1 cellular context compared by ENCODE assay signal in the genomic region with DNA sequence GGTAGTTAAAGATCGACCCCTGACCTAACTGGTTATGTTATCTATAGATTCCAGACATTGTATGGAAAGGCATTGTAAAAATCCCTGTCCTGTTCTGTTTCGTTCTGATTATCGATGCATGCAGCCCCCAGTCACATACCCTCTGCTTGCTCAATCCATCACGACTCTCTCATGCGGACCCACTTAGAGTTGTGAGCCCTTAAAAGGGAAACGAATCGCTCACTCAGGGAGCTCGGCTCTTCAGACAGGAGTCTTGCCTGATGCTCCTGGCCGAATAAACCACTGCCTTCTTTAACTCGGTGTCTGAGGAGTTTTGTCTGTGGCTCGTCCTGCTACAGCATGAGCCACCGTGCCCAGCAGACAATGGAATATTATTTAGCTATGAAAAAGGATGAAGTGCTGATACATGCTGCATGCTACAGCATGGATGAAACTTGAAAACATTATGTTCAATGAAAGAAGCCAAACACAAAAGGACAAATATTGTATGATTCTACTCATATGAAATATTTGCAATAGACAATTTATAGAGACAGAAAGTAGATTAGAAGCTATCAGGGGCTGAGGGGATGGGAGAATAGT.
TF ChIP-seq lines count a peak whose summit lies in the region.

No MANE protein-coding gene starts in this region.

TF ChIP-seq in endothelial cell of umbilical vein, 7 proteins besides CTCF, POLR2A, EP300 and RAD21:
- TF ChIP-seq FOS (IDR thresholded peaks at IDR 0.05; ENCODE audit: borderline replicate concordance, insufficient read depth, low read length) (no peak), EZH2 (IDR thresholded peaks at IDR 0.05; ENCODE audit: borderline replicate concordance, low read depth, low read length, severe bottlenecking) (no peak), POLR2AphosphoS5 (IDR thresholded peaks at IDR 0.05; ENCODE audit: insufficient read depth, low read depth, low read length) (no peak), GATA2 (IDR thresholded peaks at IDR 0.05; ENCODE audit: insufficient read depth, insufficient read length, low read depth, low read length) (no peak), JUN (IDR thresholded peaks at IDR 0.05; ENCODE audit: borderline replicate concordance, insufficient read depth, insufficient read length, low read depth) (no peak), MYC (IDR thresholded peaks at IDR 0.05; ENCODE audit: low read depth, low read length) (no peak)
- TF ChIP-seq, protein P1, sequence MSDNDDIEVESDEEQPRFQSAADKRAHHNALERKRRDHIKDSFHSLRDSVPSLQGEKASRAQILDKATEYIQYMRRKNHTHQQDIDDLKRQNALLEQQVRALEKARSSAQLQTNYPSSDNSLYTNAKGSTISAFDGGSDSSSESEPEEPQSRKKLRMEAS (IDR thresholded peaks at IDR 0.05; ENCODE audit: insufficient read depth, insufficient read length): no peak
TF ChIP-seq in endothelial cell of umbilical vein: peak in this region for 0.
